Comparison of ENCODE assay signal across 7 cellular contexts in genomic region chr7:33807779-33808482, GRCh38.
DNase-seq lines count a peak whose midpoint lies in the region; ATAC-seq, FAIRE-seq and TF ChIP-seq lines count a peak whose summit lies in the region.

No MANE protein-coding gene starts in this region.

- H3K9ac ChIP-seq in neural progenitor cell, result no peak overlapping the region

- H3F3A ChIP-seq in neural progenitor cell (ENCODE audit: low read depth), result no peaks in the 10 kb centered on the region

- TF ChIP-seq CTCF in GM12873 (IDR thresholded peaks at IDR 0.05; ENCODE audit: insufficient read depth, low read depth, low read length, missing control alignments), result peak; percentile 54
- TF ChIP-seq CTCF in brain microvascular endothelial cell (IDR thresholded peaks at IDR 0.05; ENCODE audit: low read depth, low read length, missing control alignments), result peak; percentile 77
- TF ChIP-seq CTCF in neural progenitor cell (IDR thresholded peaks at IDR 0.05), result peak; percentile 50

- no peaks in the 10 kb centered on the region for H3K36me3 Mint-ChIP-seq in neural progenitor cell

- no peaks in the 10 kb centered on the region for H3K9me3 Mint-ChIP-seq in neural progenitor cell

- H3K4me3 Mint-ChIP-seq in neural progenitor cell, result no peak overlapping the region

- FAIRE-seq in GM12892 (lab: Jason Lieb, UNC), result no peak

- no peak overlapping the region for H3K4me2 ChIP-seq in neural progenitor cell

- H4K20me1 ChIP-seq in neural progenitor cell (ENCODE audit: low read depth), result no peaks in the 10 kb centered on the region

- peaks cover 10% of the 10 kb centered on the region for H3K4me1 Mint-ChIP-seq in neural progenitor cell

- H3K79me2 ChIP-seq in neural progenitor cell (ENCODE audit: low read depth), result no peaks in the 10 kb centered on the region

- peaks cover 3% of the 10 kb centered on the region for H3K4me1 ChIP-seq in neural progenitor cell

- no peak for TF ChIP-seq POLR2A in GM12892 (IDR thresholded peaks at IDR 0.05; ENCODE audit: low read depth, low read length)

- H3K27ac ChIP-seq in brain microvascular endothelial cell, result peak overlapping the region; percentile 74
- no peak overlapping the region for H3K27ac ChIP-seq in neural progenitor cell

- H3K36me3 ChIP-seq in brain microvascular endothelial cell (replicated peaks) (no peaks in the 10 kb centered on the region), neural progenitor cell (no peaks in the 10 kb centered on the region)

- peaks cover 3% of the 10 kb centered on the region for H3K27me3 Mint-ChIP-seq in neural progenitor cell (ENCODE audit: insufficient read depth, low read depth)

- H3K4me3 ChIP-seq in brain microvascular endothelial cell (ENCODE audit: low read depth, low read length) (no peak overlapping the region), neural progenitor cell (no peak overlapping the region)

- no peaks in the 10 kb centered on the region for H3K27me3 ChIP-seq in brain microvascular endothelial cell (replicated peaks)
- no peaks in the 10 kb centered on the region for H3K27me3 ChIP-seq in neural progenitor cell

- in situ Hi-C loops in brain microvascular endothelial cell (cut with HindIII; ENCODE audit: low pct_ligation_motif_present, low sequenced_read_pairs), result no loop called here

- ATAC-seq in GM18909 (IDR thresholded peaks at IDR 0.05; ENCODE audit: poor library complexity, unreplicated experiment) (no peak), HG03342 (IDR thresholded peaks at IDR 0.05; ENCODE audit: unreplicated experiment) (no peak)

- DNase-seq in HT-29 (ENCODE audit: low spot score), result peak; percentile 20
- peak; percentile 89 for DNase-seq in brain microvascular endothelial cell
- peak; percentile 25 for DNase-seq in neural progenitor cell (ENCODE audit: low spot score)
- DNase-seq in GM12892 (ENCODE audit: insufficient read length), result no peak

- no peaks in the 10 kb centered on the region for H3K9me3 ChIP-seq in neural progenitor cell (ENCODE audit: low read depth)

- no peak overlapping the region for H3K27ac Mint-ChIP-seq in neural progenitor cell

- no peak overlapping the region for H2AFZ ChIP-seq in neural progenitor cell (replicated peaks)
